In genomic region chr1:171869097-171869496, GRCh38 we compare ENCODE assay signal across 1 cellular context.
TF ChIP-seq lines count a peak whose summit lies in the region.

No MANE protein-coding gene starts in this region.

TF ChIP-seq in endothelial cell of umbilical vein, 7 proteins besides CTCF, POLR2A, EP300 and RAD21 (continued from another document):
- TF ChIP-seq GATA2 (IDR thresholded peaks at IDR 0.05; ENCODE audit: insufficient read depth, insufficient read length, low read depth, low read length) = no peak
TF ChIP-seq in endothelial cell of umbilical vein: peak in this region for 0.
